Comparison of ENCODE assay signal across 9 cellular contexts in genomic region chr3:156615592-156616173, GRCh38. TPM values are rescaled to one million over a fixed set of nuclear protein-coding genes. Genes with fewer than 3 reads are reported as not detected.
DNase-seq lines count a peak whose midpoint lies in the region; ATAC-seq, FAIRE-seq and TF ChIP-seq lines count a peak whose summit lies in the region.
"Had no signal": no experiment of that assay in that cellular context is flagged by ENCODE, and none has a peak within 500 bp of the region (broad histone marks: within the 10 kb centered on the region; RNA-seq: fewer than 3 reads in every experiment).

No MANE protein-coding gene starts in this region.

- no peaks in the 10 kb centered on the region for H4K20me1 ChIP-seq in hepatocyte (ENCODE audit: insufficient read depth, poor library complexity, severe bottlenecking)

- no peaks in the 10 kb centered on the region for H3K9me2 ChIP-seq in hepatocyte (replicated peaks; ENCODE audit: insufficient read depth)

- H3K27me3 ChIP-seq in heart right ventricle (no peaks in the 10 kb centered on the region), hepatocyte (no peaks in the 10 kb centered on the region)

- H3K27ac ChIP-seq in heart right ventricle (no peak overlapping the region), hepatocyte (peak overlapping the region; percentile 50)

- no peak for FAIRE-seq in urothelium cell line (lab: Jason Lieb, UNC)

- intact Hi-C loops in heart right ventricle (cut with DNase I) (no loop called here), Right ventricle myocardium inferior (cut with DNase I) (no loop called here)

- H3K79me2 ChIP-seq in hepatocyte: no peaks in the 10 kb centered on the region

- H3K4me3 ChIP-seq in heart right ventricle (no peak overlapping the region), hepatocyte (no peak overlapping the region)

- H3K9me3 ChIP-seq in heart right ventricle (no peaks in the 10 kb centered on the region), hepatocyte (ENCODE audit: low read depth) (no peaks in the 10 kb centered on the region)

- no peak for DNase-seq in heart right ventricle
- DNase-seq in Right ventricle myocardium inferior (ENCODE audit: missing footprints): no peak
- peak; percentile 93 for DNase-seq in amniotic epithelial cell (ENCODE audit: low read depth)
- no peak for DNase-seq in hepatocyte (ENCODE audit: low spot score)
- DNase-seq in urothelium cell line (ENCODE audit: low spot score): peak; percentile 30
- no peak for DNase-seq in iPS-NIHi7 (ENCODE audit: extremely low spot score)
- no peak for DNase-seq in activated gamma-delta T cell (lab: John Stamatoyannopoulos, UW)
- no peak for DNase-seq in stimulated activated CD4-positive, alpha-beta T cell treated with anti-CD3 and anti-CD28 coated beads, Interleukin-1b, Interleukin-23, amount 100 ng/mL, for 48 hours
- DNase-seq: activated gamma-delta T cell treated with Interleukin-2 at 50 U/mL for 16 hours had no signal

- no peak overlapping the region for H2AFZ ChIP-seq in hepatocyte

- 20 to 32% methylated on average over 1 of the region's 1 CpG for WGBS in heart right ventricle, 2 donors
- WGBS in hepatocyte (ENCODE audit: low lambda C conversion rate, missing lambda C conversion rate): 86% methylated on average over 1 of the region's 1 CpG

- TF ChIP-seq CTCF in heart right ventricle (IDR thresholded peaks at IDR 0.05) (no peak), hepatocyte (IDR thresholded peaks at IDR 0.05; ENCODE audit: poor library complexity) (no peak)

- H3K4me2 ChIP-seq in hepatocyte: no peak overlapping the region

- H3K36me3 ChIP-seq in heart right ventricle (no peaks in the 10 kb centered on the region), hepatocyte (replicated peaks; ENCODE audit: insufficient read depth, low read depth) (no peaks in the 10 kb centered on the region)

- peak in 6 of 8 donors; percentile 50 to 71 (median 64) for ATAC-seq in heart right ventricle
- ATAC-seq in Right ventricle myocardium inferior: no peak

- H3K4me1 ChIP-seq in heart right ventricle (peaks cover 0 to 7% (median 0%) of the 10 kb centered on the region in 9 donors), hepatocyte (ENCODE audit: insufficient read depth) (no peaks in the 10 kb centered on the region)

RNA-seq across cellular contexts. Expression of gene TIPARP, which starts 58.7 kb away (rescaled TPM):
- total RNA-seq in heart right ventricle (10 to 100 TPM; 19.8 to 74.6 (median 23.9) TPM), Right ventricle myocardium inferior (26.0 TPM), hepatocyte (111 and 112 TPM in 2 replicates)
- polyA plus RNA-seq in heart right ventricle (10 to 100 TPM; 13.8 to 18.7 TPM), hepatocyte (19.9 and 22.7 TPM in 2 replicates)

Comparison
In these comparisons a context has a peak if more than half of its experiments do, and no peak if none do; other contexts are left out.
1. DNase-seq: peak in amniotic epithelial cell (single experiment) and urothelium cell line (single experiment); none in heart right ventricle (0 of 2), Right ventricle myocardium inferior (single experiment), hepatocyte (single experiment), iPS-NIHi7 (single experiment), activated gamma-delta T cell (single experiment) and stimulated activated CD4-positive, alpha-beta T cell treated with anti-CD3 and anti-CD28 coated beads, Interleukin-1b, Interleukin-23, amount 100 ng/mL, for 48 hours (single experiment).